Comparison of ENCODE assay signal across 12 cellular contexts in the genomic region with DNA sequence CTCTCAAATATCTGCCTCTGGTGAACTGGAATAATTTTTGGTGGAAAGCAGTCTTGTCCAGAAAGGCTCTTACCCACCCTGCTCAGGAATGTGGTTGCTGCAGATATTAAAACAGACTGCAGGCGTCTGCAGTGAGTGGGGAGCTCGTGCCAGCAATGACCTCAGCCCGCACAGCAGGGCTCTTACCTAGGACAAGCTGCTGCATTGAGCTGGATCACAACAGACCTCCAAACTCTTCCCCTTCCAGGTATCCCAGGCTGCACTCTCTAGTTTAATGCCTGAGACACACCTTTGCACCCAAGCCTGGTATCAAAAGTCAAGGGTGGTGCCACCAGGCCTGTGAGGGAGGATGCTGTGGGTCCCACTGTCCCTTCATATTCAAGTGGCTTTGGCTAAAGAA.
DNase-seq lines count a peak whose midpoint lies in the region; ATAC-seq, FAIRE-seq and TF ChIP-seq lines count a peak whose summit lies in the region.
"Had no signal": no experiment of that assay in that cellular context is flagged by ENCODE, and none has a peak within 500 bp of the region (broad histone marks: within the 10 kb centered on the region; RNA-seq: fewer than 3 reads in every experiment).

No MANE protein-coding gene starts in this region.

- peak in 1 of 2 donors; percentile 66 for TF ChIP-seq POLR2A in thyroid gland (IDR thresholded peaks at IDR 0.05)

- DNase-seq in NCI-H146 (lab: John Stamatoyannopoulos, UW) (peak; percentile 30), NCI-H146 treated with DMSO at 0.1 percent for 48 hours (lab: John Stamatoyannopoulos, UW; ENCODE audit: unreplicated experiment) (no peak), astrocyte of the hippocampus (ENCODE audit: low read depth, low spot score) (peak; percentile 92), keratinocyte (ENCODE audit: low read depth, low spot score) (peak; percentile 7), thyroid gland (peak; percentile 96), NCI-H2107 (lab: John Stamatoyannopoulos, UW) (no peak)
- DNase-seq in activated T-cell treated with anti-CD3 and anti-CD28 coated beads, Interleukin-2, amount 50 U/mL, for 4 hours = no peak
- DNase-seq in activated naive CD4-positive, alpha-beta T cell treated with anti-CD3 and anti-CD28 coated beads for 36 hours = no peak
- DNase-seq: activated CD8-positive, alpha-beta memory T cell treated with anti-CD3 and anti-CD28 coated beads, Interleukin-2, amount 50 U/mL, for 4 hours; colonic mucosa; immature natural killer cell; SHP77 had no signal

- no peak overlapping the region for H3K4me3 ChIP-seq in keratinocyte (ENCODE audit: control insufficient read depth in 2 of 3, extremely low read depth in 1 of 3, insufficient read depth in 2 of 3, low read depth in 1 of 3, low read length in 3 of 3)
- no peak overlapping the region for H3K4me3 ChIP-seq in thyroid gland (replicated peaks in 1 of 3)
- H3K4me3 ChIP-seq: colonic mucosa had no signal

- no peak overlapping the region for H3K4me3 Mint-ChIP-seq in activated T-cell treated with anti-CD3 and anti-CD28 coated beads, Interleukin-2, amount 50 U/mL, for 4 hours
- no peak overlapping the region for H3K4me3 Mint-ChIP-seq in activated naive CD4-positive, alpha-beta T cell treated with anti-CD3 and anti-CD28 coated beads for 36 hours
- H3K4me3 Mint-ChIP-seq: immature natural killer cell had no signal

- H3K27ac ChIP-seq in keratinocyte (ENCODE audit: control insufficient read depth, insufficient read depth, low read length) (no peak overlapping the region), thyroid gland (peak overlapping the region; percentile 89 to 98 (median 96))
- H3K27ac ChIP-seq: colonic mucosa had no signal

- CTCF ChIA-PET in activated naive CD4-positive, alpha-beta T cell treated with anti-CD3 and anti-CD28 coated beads for 36 hours (lab: Charles Lee) = no interaction called here

- H3K4me2 ChIP-seq in keratinocyte (ENCODE audit: control insufficient read depth, extremely low read depth, insufficient read depth, low read depth, low read length) = no peak overlapping the region

- H3K9me3 ChIP-seq in keratinocyte (ENCODE audit: control insufficient read depth, low read depth, low read length) (no peaks in the 10 kb centered on the region), thyroid gland (no peaks in the 10 kb centered on the region)
- H3K9me3 ChIP-seq: colonic mucosa had no signal

- no peaks in the 10 kb centered on the region for H3K36me3 Mint-ChIP-seq in activated T-cell treated with anti-CD3 and anti-CD28 coated beads, Interleukin-2, amount 50 U/mL, for 4 hours (ENCODE audit: insufficient read depth)
- no peaks in the 10 kb centered on the region for H3K36me3 Mint-ChIP-seq in activated naive CD4-positive, alpha-beta T cell treated with anti-CD3 and anti-CD28 coated beads for 36 hours (ENCODE audit: low read depth)
- H3K36me3 Mint-ChIP-seq: immature natural killer cell had no signal

- no peak for ATAC-seq in activated T-cell treated with anti-CD3 and anti-CD28 coated beads, Interleukin-2, amount 50 U/mL, for 4 hours

- H3K27me3 ChIP-seq in keratinocyte (ENCODE audit: control insufficient read depth, extremely low read depth, insufficient read depth, low read length) = peaks cover 6% of the 10 kb centered on the region
- H3K27me3 ChIP-seq in thyroid gland = no peaks in the 10 kb centered on the region
- H3K27me3 ChIP-seq: colonic mucosa had no signal

- H3K27me3 Mint-ChIP-seq in activated T-cell treated with anti-CD3 and anti-CD28 coated beads, Interleukin-2, amount 50 U/mL, for 4 hours (ENCODE audit: low read depth) = peaks cover 3% of the 10 kb centered on the region
- no peaks in the 10 kb centered on the region for H3K27me3 Mint-ChIP-seq in activated naive CD4-positive, alpha-beta T cell treated with anti-CD3 and anti-CD28 coated beads for 36 hours (ENCODE audit: low read depth)

- intact Hi-C loops in thyroid gland (cut with DNase I) = no loop called here
- intact Hi-C loops in activated naive CD4-positive, alpha-beta T cell treated with anti-CD3 and anti-CD28 coated beads for 36 hours (cut with micrococcal nuclease) = no loop called here

- H3K27ac Mint-ChIP-seq in activated naive CD4-positive, alpha-beta T cell treated with anti-CD3 and anti-CD28 coated beads for 36 hours = no peak overlapping the region
- H3K27ac Mint-ChIP-seq: immature natural killer cell had no signal

- dilution Hi-C loops in keratinocyte (cut with MboI; ENCODE audit: extremely low pct_ligation_motif_present, low sequenced_read_pairs) = no loop called here

- H3K4me1 ChIP-seq in keratinocyte (ENCODE audit: control insufficient read depth, extremely low read depth, insufficient read depth, low read length) = peaks cover 10% of the 10 kb centered on the region
- H3K4me1 ChIP-seq in thyroid gland = peaks cover 77 to 86% of the 10 kb centered on the region in 2 donors
- H3K4me1 ChIP-seq: colonic mucosa had no signal

- no peaks in the 10 kb centered on the region for H3K79me2 ChIP-seq in keratinocyte (ENCODE audit: control insufficient read depth, insufficient read depth, low read length)

- no peak overlapping the region for H2AFZ ChIP-seq in keratinocyte (ENCODE audit: control insufficient read depth, low read length)

- FAIRE-seq in keratinocyte (lab: Jason Lieb, UNC) = peak; percentile 67

- H3K9ac ChIP-seq in keratinocyte (ENCODE audit: control insufficient read depth, extremely low read depth, insufficient read depth, low read length) = no peak overlapping the region

- H3K9me3 Mint-ChIP-seq in activated T-cell treated with anti-CD3 and anti-CD28 coated beads, Interleukin-2, amount 50 U/mL, for 4 hours = no peaks in the 10 kb centered on the region
- no peaks in the 10 kb centered on the region for H3K9me3 Mint-ChIP-seq in activated naive CD4-positive, alpha-beta T cell treated with anti-CD3 and anti-CD28 coated beads for 36 hours
- H3K9me3 Mint-ChIP-seq: immature natural killer cell had no signal

- no peaks in the 10 kb centered on the region for H3K4me1 Mint-ChIP-seq in activated T-cell treated with anti-CD3 and anti-CD28 coated beads, Interleukin-2, amount 50 U/mL, for 4 hours (ENCODE audit: low read depth)
- no peaks in the 10 kb centered on the region for H3K4me1 Mint-ChIP-seq in activated naive CD4-positive, alpha-beta T cell treated with anti-CD3 and anti-CD28 coated beads for 36 hours (ENCODE audit: low read depth)
- H3K4me1 Mint-ChIP-seq: immature natural killer cell had no signal

- 23 to 34% methylated on average over 3 of the region's 3 CpGs for WGBS in thyroid gland, 2 donors

- H3K36me3 ChIP-seq in keratinocyte (ENCODE audit: control insufficient read depth in 2 of 2, extremely low read depth in 1 of 2, insufficient read depth in 2 of 2, low read length in 2 of 2) (no peaks in the 10 kb centered on the region), thyroid gland (no peaks in the 10 kb centered on the region)
- H3K36me3 ChIP-seq: colonic mucosa had no signal

- TF ChIP-seq CTCF in keratinocyte (optimal IDR thresholded peaks at IDR 0.05 in 1 of 3, IDR thresholded peaks at IDR 0.05 in 1 of 3, conservative IDR thresholded peaks at IDR 0.05 in 1 of 3; ENCODE audit: extremely low read depth in 1 of 3, insufficient read depth in 2 of 3, low read length in 3 of 3) (no peak), thyroid gland (IDR thresholded peaks at IDR 0.05) (peak in 4 of 6 experiments; percentile 23 to 58 (median 34))

- H3K9me1 ChIP-seq in keratinocyte (ENCODE audit: control insufficient read depth, extremely low read depth, insufficient read depth, low read length) = no peaks in the 10 kb centered on the region

- H4K20me1 ChIP-seq in keratinocyte (ENCODE audit: control insufficient read depth, extremely low read depth, insufficient read depth, low read length) = no peaks in the 10 kb centered on the region

Comparison
In these comparisons a context has a peak if more than half of its experiments do, and no peak if none do; other contexts are left out.
1. DNase-seq: peak in NCI-H146 (single experiment), astrocyte of the hippocampus (single experiment), keratinocyte (single experiment) and thyroid gland (2 of 2); none in NCI-H146 treated with DMSO at 0.1 percent for 48 hours (single experiment), activated T-cell treated with anti-CD3 and anti-CD28 coated beads, Interleukin-2, amount 50 U/mL, for 4 hours (single experiment), activated naive CD4-positive, alpha-beta T cell treated with anti-CD3 and anti-CD28 coated beads for 36 hours (single experiment) and NCI-H2107 (single experiment).
2. CTCF ChIP-seq: peak in thyroid gland (4 of 6); none in keratinocyte (0 of 3).